Comparison of ENCODE assay signal across 29 cellular contexts in the genomic region with DNA sequence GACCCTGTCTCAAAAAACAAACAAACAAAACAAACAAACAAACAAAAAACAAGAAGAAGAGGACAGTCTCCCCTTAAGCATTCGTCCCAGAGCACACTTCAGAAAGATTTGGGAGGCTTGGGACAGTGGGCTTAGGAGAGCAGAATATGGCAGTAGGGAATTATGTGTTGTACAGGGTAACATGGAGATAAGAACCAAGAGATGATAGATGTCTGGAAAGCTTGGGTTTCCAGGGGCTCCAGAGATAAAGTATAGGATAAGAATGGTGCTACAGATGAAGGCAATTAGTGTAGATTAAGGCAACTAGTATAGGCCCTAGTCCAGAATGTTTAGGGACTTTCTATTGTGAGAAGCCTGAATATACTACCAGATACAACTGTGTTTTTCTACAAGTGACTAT.
"Had no signal": no experiment of that assay in that cellular context is flagged by ENCODE, and none has a peak within 500 bp of the region (broad histone marks: within the 10 kb centered on the region; RNA-seq: fewer than 3 reads in every experiment).

No MANE protein-coding gene starts in this region.

- FAIRE-seq: urothelium cell line had no signal

- H3K4me3 Mint-ChIP-seq: stimulated activated effector memory CD8-positive, alpha-beta T cell treated with anti-CD3 and anti-CD28 coated beads, Interleukin-12 subunit alpha, Interleukin-12 subunit beta, amount 100 ng/mL, for 72 hours; stimulated activated memory B cell treated with anti-CD40 and anti-IgM and Interleukin-4, amounts not matched to agents 10 μg/mL and 1 μg/mL and 100 μg/mL, for 72 hours; stimulated activated naive B cell treated with anti-CD40 and anti-IgM and Interleukin-4, amounts not matched to agents 10 μg/mL and 1 μg/mL and 100 μg/mL, for 72 hours; stimulated activated naive CD8-positive, alpha-beta T cell treated with anti-CD3 and anti-CD28 coated beads, Interleukin-15, amount 100 ng/mL, for 72 hours; stimulated activated naive CD8-positive, alpha-beta T cell treated with anti-CD3 and anti-CD28 coated beads, Interleukin-15, Interleukin-2, amounts not matched to agents 100 ng/mL and 50 ng/mL, for 24 hours; type B pancreatic cell had no signal

- H3K4me3 ChIP-seq: stomach, suprapubic skin, testis, thoracic aorta, thyroid gland, tibial artery, tibial nerve, transverse colon, upper lobe of left lung, upper lobe of right lung, uterus, vagina had no signal

- H3K4me1 Mint-ChIP-seq: stimulated activated effector memory CD8-positive, alpha-beta T cell treated with anti-CD3 and anti-CD28 coated beads, Interleukin-12 subunit alpha, Interleukin-12 subunit beta, amount 100 ng/mL, for 72 hours; stimulated activated memory B cell treated with anti-CD40 and anti-IgM and Interleukin-4, amounts not matched to agents 10 μg/mL and 1 μg/mL and 100 μg/mL, for 72 hours; stimulated activated naive B cell treated with anti-CD40 and anti-IgM and Interleukin-4, amounts not matched to agents 10 μg/mL and 1 μg/mL and 100 μg/mL, for 72 hours; stimulated activated naive CD8-positive, alpha-beta T cell treated with anti-CD3 and anti-CD28 coated beads, Interleukin-15, amount 100 ng/mL, for 72 hours had no signal

- H3K36me3 Mint-ChIP-seq: stimulated activated effector memory CD8-positive, alpha-beta T cell treated with anti-CD3 and anti-CD28 coated beads, Interleukin-12 subunit alpha, Interleukin-12 subunit beta, amount 100 ng/mL, for 72 hours; stimulated activated memory B cell treated with anti-CD40 and anti-IgM and Interleukin-4, amounts not matched to agents 10 μg/mL and 1 μg/mL and 100 μg/mL, for 72 hours; stimulated activated naive B cell treated with anti-CD40 and anti-IgM and Interleukin-4, amounts not matched to agents 10 μg/mL and 1 μg/mL and 100 μg/mL, for 72 hours; type B pancreatic cell had no signal

- H3K9me3 ChIP-seq: suprapubic skin, testis, thoracic aorta, thyroid gland, tibial artery, tibial nerve, transverse colon, upper lobe of left lung, upper lobe of right lung, uterus, vagina had no signal

- DNase-seq: stimulated activated CD4-positive, alpha-beta T cell treated with anti-CD3 and anti-CD28 coated beads, Interleukin-2, amount 100 ng/mL, for 48 hours; stimulated activated CD4-positive, alpha-beta T cell treated with anti-CD3 and anti-CD28 coated beads, Interleukin-4, amount 100 ng/mL, for 1 hour; stimulated activated CD4-positive, alpha-beta T cell treated with anti-CD3 and anti-CD28 coated beads, Interleukin-4, amount 100 ng/mL, for 24 hours; stimulated activated CD4-positive, alpha-beta T cell treated with anti-CD3 and anti-CD28 coated beads, Interleukin-4, amount 100 ng/mL, for 4 hours; stimulated activated CD8-positive, alpha-beta memory T cell treated with anti-CD3 and anti-CD28 coated beads, Interleukin-4, amount 100 ng/mL, for 48 hours; stimulated activated naive B cell treated with anti-CD40 and anti-IgM and Interleukin-4, amounts not matched to agents 10 μg/mL and 1 μg/mL and 100 μg/mL, for 72 hours; stimulated activated naive CD4-positive, alpha-beta T cell; stimulated activated naive CD4-positive, alpha-beta T cell treated with Interleukin-2 at 50 U/mL for 16 hours; stimulated activated naive CD8-positive, alpha-beta T cell treated with anti-CD3 and anti-CD28 coated beads, Interleukin-15, amount 100 ng/mL, for 72 hours; stimulated activated naive CD8-positive, alpha-beta T cell treated with anti-CD3 and anti-CD28 coated beads, Interleukin-15, Interleukin-2, amounts not matched to agents 100 U/mL and 50 U/mL, for 24 hours; stomach; substantia nigra; testis; thyroid gland; tibial artery; transverse colon; trophoblast cell; upper lobe of left lung; upper lobe of right lung; uterus had no signal

- H3K27me3 Mint-ChIP-seq: stimulated activated memory B cell treated with anti-CD40 and anti-IgM and Interleukin-4, amounts not matched to agents 10 μg/mL and 1 μg/mL and 100 μg/mL, for 72 hours; stimulated activated naive B cell treated with anti-CD40 and anti-IgM and Interleukin-4, amounts not matched to agents 10 μg/mL and 1 μg/mL and 100 μg/mL, for 72 hours; stimulated activated naive CD8-positive, alpha-beta T cell treated with anti-CD3 and anti-CD28 coated beads, Interleukin-15, amount 100 ng/mL, for 72 hours; stimulated activated naive CD8-positive, alpha-beta T cell treated with anti-CD3 and anti-CD28 coated beads, Interleukin-15, Interleukin-2, amounts not matched to agents 100 ng/mL and 50 ng/mL, for 24 hours had no signal

- ATAC-seq: stimulated activated effector memory CD8-positive, alpha-beta T cell treated with anti-CD3 and anti-CD28 coated beads, Interleukin-12 subunit alpha, Interleukin-12 subunit beta, amount 100 ng/mL, for 72 hours; stimulated activated memory B cell treated with anti-CD40 and anti-IgM and Interleukin-4, amounts not matched to agents 10 μg/mL and 1 μg/mL and 100 μg/mL, for 72 hours; stimulated activated naive B cell treated with anti-CD40 and anti-IgM and Interleukin-4, amounts not matched to agents 10 μg/mL and 1 μg/mL and 100 μg/mL, for 72 hours; stimulated activated naive CD8-positive, alpha-beta T cell treated with anti-CD3 and anti-CD28 coated beads, Interleukin-15, amount 100 ng/mL, for 72 hours; stimulated activated naive CD8-positive, alpha-beta T cell treated with anti-CD3 and anti-CD28 coated beads, Interleukin-15, Interleukin-2, amounts not matched to agents 100 U/mL and 50 U/mL, for 24 hours; upper lobe of right lung had no signal

- H3K27me3 ChIP-seq: stomach, testis, thyroid gland, tibial artery, tibial nerve, upper lobe of left lung, upper lobe of right lung, uterus, vagina had no signal

- H3K36me3 ChIP-seq: stomach, suprapubic skin, thoracic aorta, thyroid gland, tibial artery, tibial nerve, transverse colon, upper lobe of left lung, upper lobe of right lung, uterus, vagina had no signal

- H3K27ac ChIP-seq: stomach, suprapubic skin, testis, thoracic aorta, thyroid gland, tibial artery, tibial nerve, transverse colon, upper lobe of left lung, upper lobe of right lung, uterus, vagina had no signal

- H3K4me1 ChIP-seq: stomach, suprapubic skin, testis, thyroid gland, tibial artery, tibial nerve, upper lobe of left lung, upper lobe of right lung, uterus had no signal

- H3K27ac Mint-ChIP-seq: stimulated activated effector memory CD8-positive, alpha-beta T cell treated with anti-CD3 and anti-CD28 coated beads, Interleukin-12 subunit alpha, Interleukin-12 subunit beta, amount 100 ng/mL, for 72 hours; stimulated activated memory B cell treated with anti-CD40 and anti-IgM and Interleukin-4, amounts not matched to agents 10 μg/mL and 1 μg/mL and 100 μg/mL, for 72 hours; stimulated activated naive B cell treated with anti-CD40 and anti-IgM and Interleukin-4, amounts not matched to agents 10 μg/mL and 1 μg/mL and 100 μg/mL, for 72 hours; stimulated activated naive CD8-positive, alpha-beta T cell treated with anti-CD3 and anti-CD28 coated beads, Interleukin-15, amount 100 ng/mL, for 72 hours; stimulated activated naive CD8-positive, alpha-beta T cell treated with anti-CD3 and anti-CD28 coated beads, Interleukin-15, Interleukin-2, amounts not matched to agents 100 ng/mL and 50 ng/mL, for 24 hours; type B pancreatic cell had no signal
